In the genomic region with DNA sequence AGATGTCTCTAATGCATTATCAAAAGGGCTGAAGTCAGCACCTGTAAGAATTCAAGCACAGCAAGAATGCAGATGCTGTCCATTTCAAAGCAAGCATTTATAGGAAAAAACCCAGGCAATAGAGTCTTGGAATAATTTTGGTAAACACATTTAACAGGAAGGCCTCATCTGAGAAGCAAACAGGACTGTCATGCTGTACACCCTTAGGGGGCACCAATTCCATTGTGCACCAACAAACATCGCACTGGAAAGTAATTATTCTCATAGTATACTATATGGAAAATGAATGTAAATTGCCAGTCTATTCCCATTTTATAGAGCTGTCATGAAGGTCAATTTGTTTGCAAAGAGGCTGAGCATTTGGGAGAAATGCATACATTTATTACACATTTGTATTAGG, we compare ENCODE assay signal across 18 cellular contexts.
DNase-seq lines count a peak whose midpoint lies in the region; ATAC-seq, FAIRE-seq and TF ChIP-seq lines count a peak whose summit lies in the region.
"Had no signal": no experiment of that assay in that cellular context is flagged by ENCODE, and none has a peak within 500 bp of the region (broad histone marks: within the 10 kb centered on the region; RNA-seq: fewer than 3 reads in every experiment).

No MANE protein-coding gene starts in this region.

- H3K4me2 ChIP-seq in OCI-LY7 (ENCODE audit: low read length) (no peak overlapping the region), keratinocyte (ENCODE audit: control insufficient read depth, extremely low read depth, insufficient read depth, low read depth, low read length) (no peak overlapping the region)
- H3K4me2 ChIP-seq: KMS-11 had no signal

- ATAC-seq in activated CD4-positive, CD25-positive, alpha-beta regulatory T cell treated with anti-CD3 and anti-CD28 coated beads, Interleukin-2, amount 50 U/mL, for 24 hours, result no peak
- ATAC-seq in body of pancreas, result no peak
- ATAC-seq: activated CD4-positive, alpha-beta T cell treated with anti-CD3 and anti-CD28 coated beads for 36 hours; stimulated activated naive CD8-positive, alpha-beta T cell treated with anti-CD3 and anti-CD28 coated beads, Interleukin-15, Interleukin-2, amounts not matched to agents 100 U/mL and 50 U/mL, for 24 hours; T-cell had no signal

- H3K9ac ChIP-seq in keratinocyte (ENCODE audit: control insufficient read depth, extremely low read depth, insufficient read depth, low read length), result no peak overlapping the region
- H3K9ac ChIP-seq: BLaER1, KMS-11 had no signal

- no peaks in the 10 kb centered on the region for H3K27me3 ChIP-seq in CD4-positive, alpha-beta memory T cell (ENCODE audit: insufficient read depth, low read length)
- no peaks in the 10 kb centered on the region for H3K27me3 ChIP-seq in keratinocyte (ENCODE audit: control insufficient read depth, extremely low read depth, insufficient read depth, low read length)
- H3K27me3 ChIP-seq in body of pancreas, result no peaks in the 10 kb centered on the region
- H3K27me3 ChIP-seq: BLaER1, vagina had no signal

- no peak overlapping the region for H3K27ac Mint-ChIP-seq in CD4-positive, alpha-beta memory T cell
- H3K27ac Mint-ChIP-seq: activated CD4-positive, alpha-beta T cell treated with anti-CD3 and anti-CD28 coated beads for 36 hours; T-cell had no signal

- CTCF ChIA-PET in CD4-positive, alpha-beta memory T cell (lab: Charles Lee; ENCODE audit: partially characterized antibody), result interaction anchor here (0.8 to 1.5 kb wide), 2 partner anchors 120 to 929 kb away, joined by 4 read pairs; no protein-coding TSS in a partner anchor
- CTCF ChIA-PET in OCI-LY7 (lab: Charles Lee; ENCODE audit: unreplicated experiment), result no interaction called here

- peaks cover 8% of the 10 kb centered on the region for H3K4me1 ChIP-seq in CD4-positive, alpha-beta memory T cell (ENCODE audit: insufficient read depth, low read length)
- H3K4me1 ChIP-seq in OCI-LY7 (ENCODE audit: insufficient read depth, low read length, poor library complexity, severe bottlenecking), result peaks cover 62% of the 10 kb centered on the region
- no peaks in the 10 kb centered on the region for H3K4me1 ChIP-seq in keratinocyte (ENCODE audit: control insufficient read depth, extremely low read depth, insufficient read depth, low read length)
- no peaks in the 10 kb centered on the region for H3K4me1 ChIP-seq in body of pancreas
- H3K4me1 ChIP-seq: vagina had no signal

- peak overlapping the region; percentile 64 for H2AFZ ChIP-seq in OCI-LY7 (ENCODE audit: low read length)
- no peak overlapping the region for H2AFZ ChIP-seq in keratinocyte (ENCODE audit: control insufficient read depth, low read length)

- H3K9me3 Mint-ChIP-seq in CD4-positive, alpha-beta memory T cell, result peaks cover 0 to 2% (median 0%) of the 10 kb centered on the region in 8 donors
- H3K9me3 Mint-ChIP-seq: T-cell had no signal

- H3K79me2 ChIP-seq in OCI-LY7 (ENCODE audit: insufficient read depth, low read depth, low read length) (no peaks in the 10 kb centered on the region), keratinocyte (ENCODE audit: control insufficient read depth, insufficient read depth, low read length) (no peaks in the 10 kb centered on the region)

- no peaks in the 10 kb centered on the region for H4K20me1 ChIP-seq in OCI-LY7 (ENCODE audit: insufficient read depth, low read length)
- no peaks in the 10 kb centered on the region for H4K20me1 ChIP-seq in keratinocyte (ENCODE audit: control insufficient read depth, extremely low read depth, insufficient read depth, low read length)
- H4K20me1 ChIP-seq: BLaER1 had no signal

- peaks cover 6 to 8% (median 6%) of the 10 kb centered on the region in 4 donors for H3K4me1 Mint-ChIP-seq in CD4-positive, alpha-beta memory T cell

- no TSS peak for BruUV-seq in OCI-LY7 (replicated peaks; lab: Mats Ljungman, UMichigan)

- DNase-seq in CD4-positive, alpha-beta memory T cell, result peak in 4 of 5 donors; percentile 3 to 14 (median 10)
- DNase-seq in OCI-LY7 (ENCODE audit: low spot score) (peak; percentile 41), keratinocyte (ENCODE audit: low read depth, low spot score) (no peak), body of pancreas (no peak), NCI-H1694 treated with DMSO at 0.1 percent for 48 hours (lab: John Stamatoyannopoulos, UW) (no peak), NCI-H1048 (lab: John Stamatoyannopoulos, UW) (no peak)
- DNase-seq: activated CD4-positive, alpha-beta T cell treated with anti-CD3 and anti-CD28 coated beads for 36 hours; activated T-cell treated with anti-CD3 and anti-CD28 coated beads, Interleukin-2, amount 50 U/mL, for 48 hours; mammary epithelial cell; nucleus accumbens; stimulated activated naive CD8-positive, alpha-beta T cell treated with anti-CD3 and anti-CD28 coated beads, Interleukin-15, Interleukin-2, amounts not matched to agents 100 U/mL and 50 U/mL, for 24 hours had no signal

- no peaks in the 10 kb centered on the region for H3K27me3 Mint-ChIP-seq in CD4-positive, alpha-beta memory T cell
- H3K27me3 Mint-ChIP-seq: activated CD4-positive, alpha-beta T cell treated with anti-CD3 and anti-CD28 coated beads for 36 hours; T-cell had no signal

- no peak overlapping the region for H3K27ac ChIP-seq in CD4-positive, alpha-beta memory T cell (ENCODE audit: low read depth, low read length)
- peak overlapping the region; percentile 22 for H3K27ac ChIP-seq in OCI-LY7 (ENCODE audit: low read depth, low read length, poor library complexity, severe bottlenecking)
- H3K27ac ChIP-seq in keratinocyte (ENCODE audit: control insufficient read depth, insufficient read depth, low read length), result no peak overlapping the region
- H3K27ac ChIP-seq in body of pancreas, result no peak overlapping the region
- H3K27ac ChIP-seq: KMS-11, skin epidermis, vagina had no signal

- H3K36me3 ChIP-seq in CD4-positive, alpha-beta memory T cell (ENCODE audit: insufficient read depth, low read length), result no peaks in the 10 kb centered on the region
- H3K36me3 ChIP-seq in OCI-LY7 (ENCODE audit: insufficient read depth, low read length) (peaks cover 11% of the 10 kb centered on the region), keratinocyte (ENCODE audit: control insufficient read depth in 2 of 2, extremely low read depth in 1 of 2, insufficient read depth in 2 of 2, low read length in 2 of 2) (no peaks in the 10 kb centered on the region), body of pancreas (replicated peaks in 1 of 2; ENCODE audit: insufficient read depth in 1 of 2, low read depth in 2 of 2) (no peaks in the 10 kb centered on the region)
- H3K36me3 ChIP-seq: BLaER1, vagina had no signal

- no peaks in the 10 kb centered on the region for H3K36me3 Mint-ChIP-seq in CD4-positive, alpha-beta memory T cell
- H3K36me3 Mint-ChIP-seq: T-cell had no signal

- TF ChIP-seq POLR2A in body of pancreas (IDR thresholded peaks at IDR 0.05), result no peak

- no peak for FAIRE-seq in keratinocyte (lab: Jason Lieb, UNC)

- dilution Hi-C loops in keratinocyte (cut with MboI; ENCODE audit: extremely low pct_ligation_motif_present, low sequenced_read_pairs), result no loop called here

- POLR2A ChIA-PET in CD4-positive, alpha-beta memory T cell (lab: Charles Lee; ENCODE audit: partially characterized antibody), result no interaction called here
- POLR2A ChIA-PET in OCI-LY7 (lab: Charles Lee), result interaction anchor here (1.0 kb wide), 1 partner anchor 17 kb away, joined by 3 read pairs; no protein-coding TSS in a partner anchor

- no peak overlapping the region for H3K4me3 Mint-ChIP-seq in CD4-positive, alpha-beta memory T cell
- H3K4me3 Mint-ChIP-seq: activated CD4-positive, alpha-beta T cell treated with anti-CD3 and anti-CD28 coated beads for 36 hours; T-cell had no signal

- TF ChIP-seq CTCF in GM12873 (IDR thresholded peaks at IDR 0.05; ENCODE audit: insufficient read depth, low read depth, low read length, missing control alignments), result peak; percentile 8
- peak; percentile 84 for TF ChIP-seq CTCF in OCI-LY7 (conservative IDR thresholded peaks at IDR 0.05; ENCODE audit: low read length)
- TF ChIP-seq CTCF in keratinocyte (optimal IDR thresholded peaks at IDR 0.05 in 1 of 3, IDR thresholded peaks at IDR 0.05 in 1 of 3, conservative IDR thresholded peaks at IDR 0.05 in 1 of 3; ENCODE audit: extremely low read depth in 1 of 3, insufficient read depth in 2 of 3, low read length in 3 of 3), result peak in 2 of 3 experiments; percentile 10 to 40
- TF ChIP-seq CTCF in body of pancreas (IDR thresholded peaks at IDR 0.05), result no peak

- 81 to 85% methylated on average over 1 of the region's 1 CpG for WGBS in body of pancreas, 2 donors

- no peaks in the 10 kb centered on the region for H3K9me2 ChIP-seq in OCI-LY7 (ENCODE audit: insufficient read depth, low read length)

- intact Hi-C loops in CD4-positive, alpha-beta memory T cell (cut with micrococcal nuclease), result loop anchor here (1.0 to 5.0 kb wide), 3 partner anchors 116 to 975 kb away; no protein-coding TSS in a partner anchor
- intact Hi-C loops in OCI-LY7 (cut with micrococcal nuclease; ENCODE audit: unreplicated experiment) (no loop called here), body of pancreas (cut with DNase I) (no loop called here)

- H3K9me3 ChIP-seq in CD4-positive, alpha-beta memory T cell (ENCODE audit: control insufficient read depth in 1 of 2, low read length in 2 of 2), result no peaks in the 10 kb centered on the region
- no peaks in the 10 kb centered on the region; the same call in 1 of the 2 replicates for H3K9me3 ChIP-seq in OCI-LY7 (ENCODE audit: low read length)
- no peaks in the 10 kb centered on the region for H3K9me3 ChIP-seq in keratinocyte (ENCODE audit: control insufficient read depth, low read depth, low read length)
- H3K9me3 ChIP-seq in body of pancreas, result no peaks in the 10 kb centered on the region
- H3K9me3 ChIP-seq: BLaER1, vagina had no signal

- no peaks in the 10 kb centered on the region for H3K9me1 ChIP-seq in keratinocyte (ENCODE audit: control insufficient read depth, extremely low read depth, insufficient read depth, low read length)

- no peak overlapping the region for H3K4me3 ChIP-seq in CD4-positive, alpha-beta memory T cell (ENCODE audit: low read length in 2 of 2)
- no peak overlapping the region for H3K4me3 ChIP-seq in OCI-LY7 (ENCODE audit: low read depth, low read length, poor library complexity, severe bottlenecking)
- no peak overlapping the region for H3K4me3 ChIP-seq in keratinocyte (ENCODE audit: control insufficient read depth in 2 of 3, extremely low read depth in 1 of 3, insufficient read depth in 2 of 3, low read depth in 1 of 3, low read length in 3 of 3)
- no peak overlapping the region for H3K4me3 ChIP-seq in body of pancreas
- H3K4me3 ChIP-seq: BLaER1, skin epidermis, vagina had no signal

Comparison
In these comparisons a context has a peak if more than half of its experiments do, and no peak if none do; other contexts are left out.
1. DNase-seq: peak in CD4-positive, alpha-beta memory T cell (4 of 5) and OCI-LY7 (single experiment); none in keratinocyte (single experiment), body of pancreas (0 of 4), NCI-H1694 treated with DMSO at 0.1 percent for 48 hours (single experiment) and NCI-H1048 (single experiment).
2. CTCF ChIP-seq: peak in GM12873 (single experiment), OCI-LY7 (single experiment) and keratinocyte (2 of 3); none in body of pancreas (0 of 7).